ENCODE assay signal across 10 cellular contexts in the genomic region with DNA sequence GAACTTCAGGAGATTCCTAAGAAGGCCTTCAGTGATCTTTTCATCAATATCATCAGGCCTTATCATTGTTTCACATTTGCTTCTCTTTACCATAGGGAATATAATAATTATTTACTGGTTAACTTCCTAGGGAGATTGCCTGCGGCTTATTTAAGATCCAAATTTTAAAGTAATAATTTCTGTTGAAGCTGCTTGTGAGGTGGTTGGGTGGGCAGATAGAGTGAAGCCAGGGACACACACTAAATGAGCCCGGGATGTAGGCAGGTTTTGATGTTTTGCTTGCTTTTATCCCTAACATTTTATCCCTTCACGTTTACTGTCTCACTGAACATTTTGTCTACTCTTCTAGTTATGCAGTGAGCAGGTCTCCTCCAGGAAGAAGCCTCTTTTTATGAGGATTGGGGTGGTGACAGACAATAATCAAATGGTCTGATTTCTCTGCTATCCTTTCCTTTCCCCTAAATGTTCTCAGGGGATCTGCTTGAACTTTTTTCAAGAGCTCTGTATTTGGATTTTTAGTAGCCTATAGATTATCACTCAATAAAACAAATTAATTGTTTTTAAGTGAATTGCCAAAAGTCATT.
DNase-seq lines count a peak whose midpoint lies in the region; ATAC-seq and TF ChIP-seq lines count a peak whose summit lies in the region.
"Had no signal": no experiment of that assay in that cellular context is flagged by ENCODE, and none has a peak within 500 bp of the region (broad histone marks: within the 10 kb centered on the region; RNA-seq: fewer than 3 reads in every experiment).

No MANE protein-coding gene starts in this region.

- H3K4me3 Mint-ChIP-seq in WTC11 = no peak overlapping the region

- H3K4me3 ChIP-seq in left ventricle myocardium inferior (peak overlapping the region; percentile 75), kidney epithelial cell (ENCODE audit: low read depth, low read length) (peak overlapping the region; percentile 94), upper lobe of left lung (peak overlapping the region in 3 of 4 donors; percentile 61 to 92 (median 66))

- TF ChIP-seq CTCF in left ventricle myocardium inferior (IDR thresholded peaks at IDR 0.05; ENCODE audit: borderline replicate concordance) (no peak), kidney epithelial cell (IDR thresholded peaks at IDR 0.05; ENCODE audit: insufficient read depth, low read length, poor library complexity, severe bottlenecking) (no peak), upper lobe of left lung (IDR thresholded peaks at IDR 0.05) (no peak), WTC11 (IDR thresholded peaks at IDR 0.05) (no peak)

- H3K27me3 Mint-ChIP-seq in WTC11 (ENCODE audit: low read depth) = peaks cover 75% of the 10 kb centered on the region
- H3K27me3 Mint-ChIP-seq: naive B cell had no signal

- CTCF ChIA-PET in WTC11 (lab: Charles Lee) = no interaction called here

- H3K9me3 ChIP-seq in left ventricle myocardium inferior (replicated peaks) (no peaks in the 10 kb centered on the region), upper lobe of left lung (no peaks in the 10 kb centered on the region)

- no peak overlapping the region for H3K27ac ChIP-seq in left ventricle myocardium inferior (replicated peaks)
- peak overlapping the region; percentile 93 to 98 (median 94) for H3K27ac ChIP-seq in upper lobe of left lung

- intact Hi-C loops in left ventricle myocardium inferior (cut with micrococcal nuclease) = no loop called here
- intact Hi-C loops in left cardiac atrium (cut with DNase I) = loop anchor here (10.0 kb wide), 4 partner anchors 140 to 1040 kb away; no protein-coding TSS in a partner anchor

- H3K36me3 ChIP-seq in left ventricle myocardium inferior (no peaks in the 10 kb centered on the region), kidney epithelial cell (ENCODE audit: control insufficient read depth, insufficient read depth, low read length) (peaks cover 1% of the 10 kb centered on the region), upper lobe of left lung (peaks cover 0 to 12% (median 0%) of the 10 kb centered on the region in 4 donors)

- H3K4me1 Mint-ChIP-seq in WTC11 = peaks cover 25% of the 10 kb centered on the region

- H3K27ac Mint-ChIP-seq in activated naive CD4-positive, alpha-beta T cell treated with anti-CD3 and anti-CD28 coated beads, Interleukin-2, amount 50 U/mL, for 72 hours = peak overlapping the region; percentile 74 to 82
- H3K27ac Mint-ChIP-seq in WTC11 = no peak overlapping the region

- H3K27me3 ChIP-seq in left ventricle myocardium inferior (ENCODE audit: low read depth) = peaks cover 82% of the 10 kb centered on the region
- H3K27me3 ChIP-seq in kidney epithelial cell (ENCODE audit: control insufficient read depth, insufficient read depth, low read length) = no peaks in the 10 kb centered on the region
- no peaks in the 10 kb centered on the region for H3K27me3 ChIP-seq in upper lobe of left lung

- POLR2A ChIA-PET in WTC11 (lab: Charles Lee) = no interaction called here

- 38 to 52% methylated on average over 3 of the region's 3 CpGs for WGBS in upper lobe of left lung, 2 donors

- ATAC-seq in left cardiac atrium (no peak), upper lobe of left lung (ENCODE audit: low FRiP score in 2 of 2) (no peak), WTC11 (no peak), HG02840 (IDR thresholded peaks at IDR 0.05; ENCODE audit: low FRiP score, unreplicated experiment) (no peak)
- no peak for ATAC-seq in activated naive CD4-positive, alpha-beta T cell treated with anti-CD3 and anti-CD28 coated beads, Interleukin-2, amount 50 U/mL, for 72 hours

- DNase-seq in left ventricle myocardium inferior (no peak), left cardiac atrium (no peak), kidney epithelial cell (ENCODE audit: low read depth) (no peak), upper lobe of left lung (no peak), WTC11 (ENCODE audit: low spot score) (no peak), iPS-NIHi11 (ENCODE audit: low spot score) (no peak)
- DNase-seq in activated naive CD4-positive, alpha-beta T cell treated with anti-CD3 and anti-CD28 coated beads, Interleukin-2, amount 50 U/mL, for 72 hours (ENCODE audit: low spot score in 2 of 2) = no peak
- DNase-seq: caudate nucleus, naive B cell had no signal

- no peak for TF ChIP-seq POLR2A in upper lobe of left lung (IDR thresholded peaks at IDR 0.05)

- H3K4me1 ChIP-seq in left ventricle myocardium inferior (peaks cover 36% of the 10 kb centered on the region), upper lobe of left lung (peaks cover 8 to 48% (median 21%) of the 10 kb centered on the region in 4 donors)

- no peaks in the 10 kb centered on the region for H3K9me3 Mint-ChIP-seq in activated naive CD4-positive, alpha-beta T cell treated with anti-CD3 and anti-CD28 coated beads, Interleukin-2, amount 50 U/mL, for 72 hours
- no peaks in the 10 kb centered on the region for H3K9me3 Mint-ChIP-seq in WTC11
- H3K9me3 Mint-ChIP-seq: naive B cell had no signal

- TF ChIP-seq EP300 in upper lobe of left lung (IDR thresholded peaks at IDR 0.05) = no peak

- H3K36me3 Mint-ChIP-seq in activated naive CD4-positive, alpha-beta T cell treated with anti-CD3 and anti-CD28 coated beads, Interleukin-2, amount 50 U/mL, for 72 hours = peaks cover 48 to 51% of the 10 kb centered on the region in 2 donors
- no peaks in the 10 kb centered on the region for H3K36me3 Mint-ChIP-seq in WTC11

TF ChIP-seq in WTC11, 78 proteins besides CTCF, POLR2A, EP300 and RAD21 (continues in another document):
- TF ChIP-seq, protein P1, sequence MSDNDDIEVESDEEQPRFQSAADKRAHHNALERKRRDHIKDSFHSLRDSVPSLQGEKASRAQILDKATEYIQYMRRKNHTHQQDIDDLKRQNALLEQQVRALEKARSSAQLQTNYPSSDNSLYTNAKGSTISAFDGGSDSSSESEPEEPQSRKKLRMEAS (CRISPR knock-in tag; IDR thresholded peaks at IDR 0.05) = no peak
- TF ChIP-seq NR3C1 (CRISPR knock-in tag; conservative IDR thresholded peaks at IDR 0.05; ENCODE audit: low read depth) = no peak
- no peak for TF ChIP-seq CBFB (CRISPR knock-in tag; IDR thresholded peaks at IDR 0.05; ENCODE audit: low read depth)
- TF ChIP-seq, protein P2, sequence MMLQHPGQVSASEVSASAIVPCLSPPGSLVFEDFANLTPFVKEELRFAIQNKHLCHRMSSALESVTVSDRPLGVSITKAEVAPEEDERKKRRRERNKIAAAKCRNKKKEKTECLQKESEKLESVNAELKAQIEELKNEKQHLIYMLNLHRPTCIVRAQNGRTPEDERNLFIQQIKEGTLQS (CRISPR knock-in tag; conservative IDR thresholded peaks at IDR 0.05) = no peak
- no peak for TF ChIP-seq GABPB1 (CRISPR knock-in tag; IDR thresholded peaks at IDR 0.05)
- TF ChIP-seq, protein P3, sequence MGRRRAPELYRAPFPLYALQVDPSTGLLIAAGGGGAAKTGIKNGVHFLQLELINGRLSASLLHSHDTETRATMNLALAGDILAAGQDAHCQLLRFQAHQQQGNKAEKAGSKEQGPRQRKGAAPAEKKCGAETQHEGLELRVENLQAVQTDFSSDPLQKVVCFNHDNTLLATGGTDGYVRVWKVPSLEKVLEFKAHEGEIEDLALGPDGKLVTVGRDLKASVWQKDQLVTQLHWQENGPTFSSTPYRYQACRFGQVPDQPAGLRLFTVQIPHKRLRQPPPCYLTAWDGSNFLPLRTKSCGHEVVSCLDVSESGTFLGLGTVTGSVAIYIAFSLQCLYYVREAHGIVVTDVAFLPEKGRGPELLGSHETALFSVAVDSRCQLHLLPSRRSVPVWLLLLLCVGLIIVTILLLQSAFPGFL (CRISPR knock-in tag; IDR thresholded peaks at IDR 0.05; ENCODE audit: borderline replicate concordance) = no peak
- TF ChIP-seq, protein P4, sequence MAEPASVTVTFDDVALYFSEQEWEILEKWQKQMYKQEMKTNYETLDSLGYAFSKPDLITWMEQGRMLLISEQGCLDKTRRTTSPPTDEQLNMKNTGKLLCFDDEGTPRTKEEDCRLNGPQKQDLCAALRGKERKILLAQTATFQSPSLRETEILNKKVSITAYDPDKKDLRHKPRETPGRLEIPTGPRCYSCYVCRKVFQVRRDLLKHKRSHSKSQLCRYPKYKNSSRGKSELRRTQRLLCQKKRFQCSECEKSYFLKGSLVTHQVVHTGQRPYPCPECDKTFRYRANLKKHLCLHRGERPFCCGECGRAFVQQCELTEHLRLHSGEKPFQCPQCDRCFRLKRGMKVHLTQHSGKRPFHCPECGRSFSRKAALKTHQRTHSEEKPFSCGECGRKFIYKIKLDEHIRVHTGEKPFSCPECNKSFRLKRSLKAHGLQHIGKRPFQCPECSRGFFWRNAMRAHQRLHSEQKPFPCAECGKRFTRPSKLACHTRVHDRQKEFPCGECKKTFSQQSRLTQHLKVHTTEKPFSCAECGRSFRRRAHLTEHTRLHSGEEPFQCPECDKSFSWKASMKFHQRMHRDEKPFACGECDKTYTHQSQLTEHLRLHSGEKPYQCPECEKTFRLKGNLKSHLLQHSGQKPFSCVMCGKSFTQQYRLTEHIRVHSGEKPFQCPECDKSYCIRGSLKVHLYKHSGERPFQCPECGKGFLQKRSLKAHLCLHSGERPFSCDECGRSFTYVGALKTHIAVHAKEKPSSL (CRISPR knock-in tag; conservative IDR thresholded peaks at IDR 0.05) = no peak
- TF ChIP-seq GTF2I (CRISPR knock-in tag; conservative IDR thresholded peaks at IDR 0.05) = no peak
- no peak for TF ChIP-seq TEAD4 (CRISPR knock-in tag; IDR thresholded peaks at IDR 0.05)
- TF ChIP-seq TP53 (CRISPR knock-in tag; IDR thresholded peaks at IDR 0.05) = no peak
- no peak for TF ChIP-seq ZBTB21 (CRISPR knock-in tag; IDR thresholded peaks at IDR 0.05; ENCODE audit: borderline replicate concordance)
- TF ChIP-seq, protein P5, sequence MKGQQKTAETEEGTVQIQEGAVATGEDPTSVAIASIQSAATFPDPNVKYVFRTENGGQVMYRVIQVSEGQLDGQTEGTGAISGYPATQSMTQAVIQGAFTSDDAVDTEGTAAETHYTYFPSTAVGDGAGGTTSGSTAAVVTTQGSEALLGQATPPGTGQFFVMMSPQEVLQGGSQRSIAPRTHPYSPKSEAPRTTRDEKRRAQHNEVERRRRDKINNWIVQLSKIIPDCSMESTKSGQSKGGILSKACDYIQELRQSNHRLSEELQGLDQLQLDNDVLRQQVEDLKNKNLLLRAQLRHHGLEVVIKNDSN (CRISPR knock-in tag; IDR thresholded peaks at IDR 0.05) = no peak
